ENCODE assay signal across 8 cellular contexts in the genomic region with DNA sequence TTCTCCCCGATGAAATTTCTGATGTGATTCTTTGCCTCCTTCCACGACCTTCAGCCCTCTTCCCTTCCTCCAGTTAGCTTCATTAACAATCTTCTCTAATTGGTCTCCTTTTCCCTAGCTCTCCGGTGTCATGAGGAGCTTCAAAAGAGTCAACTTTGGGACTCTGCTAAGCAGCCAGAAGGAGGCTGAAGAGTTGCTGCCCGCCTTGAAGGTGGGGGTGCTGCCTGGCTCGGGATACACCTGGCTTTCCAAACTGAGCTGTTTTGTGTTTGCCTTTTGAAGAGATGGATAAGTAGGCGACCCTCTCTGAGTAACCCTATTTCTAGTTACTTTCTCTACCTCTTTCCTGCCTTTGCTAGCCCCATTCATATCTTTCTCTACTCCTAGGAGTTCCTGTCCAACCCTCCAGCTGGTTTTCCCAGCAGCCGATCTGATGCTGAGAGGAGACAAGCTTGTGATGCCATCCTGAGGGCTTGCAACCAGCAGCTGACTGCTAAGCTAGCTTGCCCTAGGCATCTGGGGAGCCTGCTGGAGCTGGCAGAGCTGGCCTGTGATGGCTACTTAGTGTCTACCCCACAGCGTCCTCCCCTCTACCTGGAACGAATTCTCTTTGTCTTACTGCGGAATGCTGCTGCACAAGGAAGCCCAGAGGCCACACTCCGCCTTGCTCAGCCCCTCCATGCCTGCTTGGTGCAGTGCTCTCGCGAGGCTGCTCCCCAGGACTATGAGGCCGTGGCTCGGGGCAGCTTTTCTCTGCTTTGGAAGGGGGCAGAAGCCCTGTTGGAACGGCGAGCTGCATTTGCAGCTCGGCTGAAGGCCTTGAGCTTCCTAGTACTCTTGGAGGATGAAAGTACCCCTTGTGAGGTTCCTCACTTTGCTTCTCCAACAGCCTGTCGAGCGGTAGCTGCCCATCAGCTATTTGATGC. TPM values are rescaled to one million over a fixed set of nuclear protein-coding genes. Genes with fewer than 3 reads are reported as not detected.
DNase-seq lines count a peak whose midpoint lies in the region; ATAC-seq and TF ChIP-seq lines count a peak whose summit lies in the region.

No MANE protein-coding gene starts in this region.

- H3K27ac Mint-ChIP-seq in activated CD4-positive, alpha-beta T cell treated with anti-CD3 and anti-CD28 coated beads, Interleukin-2, amount 10 ng/mL, durations not matched to agents 7 days and 5 days: peak overlapping the region; percentile 97
- H3K27ac Mint-ChIP-seq in stimulated activated naive B cell treated with anti-CD40 and anti-IgM and Interleukin-4, amounts not matched to agents 10 μg/mL and 1 μg/mL and 100 μg/mL, for 72 hours: peak overlapping the region; percentile 97

- H2AFZ ChIP-seq in SU-DHL-6 (ENCODE audit: low read depth, low read length, severe bottlenecking): peak overlapping the region; percentile 66

- peaks cover 27% of the 10 kb centered on the region for H3K79me2 ChIP-seq in SU-DHL-6 (ENCODE audit: insufficient read depth, low read length)

- H3K36me3 Mint-ChIP-seq in activated CD4-positive, alpha-beta T cell treated with anti-CD3 and anti-CD28 coated beads, Interleukin-2, amount 10 ng/mL, durations not matched to agents 7 days and 5 days (ENCODE audit: low read depth): peaks cover 42% of the 10 kb centered on the region
- peaks cover 16 to 20% of the 10 kb centered on the region in 2 donors for H3K36me3 Mint-ChIP-seq in stimulated activated naive B cell treated with anti-CD40 and anti-IgM and Interleukin-4, amounts not matched to agents 10 μg/mL and 1 μg/mL and 100 μg/mL, for 72 hours

- H3K36me3 ChIP-seq in SU-DHL-6 (ENCODE audit: low read length): peaks cover 5% of the 10 kb centered on the region; the same call in 1 of the 2 replicates

- no peaks in the 10 kb centered on the region for H3K27me3 Mint-ChIP-seq in activated CD4-positive, alpha-beta T cell treated with anti-CD3 and anti-CD28 coated beads, Interleukin-2, amount 10 ng/mL, durations not matched to agents 7 days and 5 days
- no peaks in the 10 kb centered on the region for H3K27me3 Mint-ChIP-seq in stimulated activated naive B cell treated with anti-CD40 and anti-IgM and Interleukin-4, amounts not matched to agents 10 μg/mL and 1 μg/mL and 100 μg/mL, for 72 hours

- no peak for TF ChIP-seq CTCF in SU-DHL-6 (IDR thresholded peaks at IDR 0.05; ENCODE audit: insufficient read depth, low read length, poor library complexity, severe bottlenecking)

- H3K27ac ChIP-seq in SU-DHL-6 (ENCODE audit: low read depth, low read length) (peak overlapping the region; percentile 71), right cardiac atrium (ENCODE audit: low read length) (no peak overlapping the region)

- intact Hi-C loops in right cardiac atrium (cut with DNase I): no loop called here

- WGBS in right cardiac atrium: 59% methylated on average over 20 of the region's 20 CpGs

- H4K20me1 ChIP-seq in SU-DHL-6 (ENCODE audit: low read depth, low read length): no peaks in the 10 kb centered on the region

- CTCF ChIA-PET in activated CD4-positive, alpha-beta T cell treated with anti-CD3 and anti-CD28 coated beads, Interleukin-2, amount 10 ng/mL, durations not matched to agents 7 days and 5 days (lab: Charles Lee): interaction anchor here (0.7 to 8.0 kb wide), 25 partner anchors 9 to 240 kb away, joined by 3 to 117 read pairs (median 4); a partner anchor contains a TSS

- no peaks in the 10 kb centered on the region for H3K9me3 ChIP-seq in SU-DHL-6 (ENCODE audit: insufficient read depth, low read length)
- no peaks in the 10 kb centered on the region for H3K9me3 ChIP-seq in right cardiac atrium (ENCODE audit: control insufficient read depth, low read length)

- ATAC-seq in right cardiac atrium (no peak), GM19351 (IDR thresholded peaks at IDR 0.05; ENCODE audit: unreplicated experiment) (no peak), GM21381 (IDR thresholded peaks at IDR 0.05; ENCODE audit: unreplicated experiment) (no peak)
- ATAC-seq in stimulated activated naive B cell treated with anti-CD40 and anti-IgM and Interleukin-4, amounts not matched to agents 10 μg/mL and 1 μg/mL and 100 μg/mL, for 72 hours (replicated peaks): peak in 1 of 2 donors; percentile 7

- no peaks in the 10 kb centered on the region for H3F3A ChIP-seq in SU-DHL-6 (ENCODE audit: insufficient read depth)

- H3K27me3 ChIP-seq in SU-DHL-6 (ENCODE audit: low read length): no peaks in the 10 kb centered on the region
- no peaks in the 10 kb centered on the region for H3K27me3 ChIP-seq in right cardiac atrium (ENCODE audit: control insufficient read depth, insufficient read depth)

- no peaks in the 10 kb centered on the region for H3K9me3 Mint-ChIP-seq in activated CD4-positive, alpha-beta T cell treated with anti-CD3 and anti-CD28 coated beads, Interleukin-2, amount 10 ng/mL, durations not matched to agents 7 days and 5 days
- no peaks in the 10 kb centered on the region for H3K9me3 Mint-ChIP-seq in stimulated activated naive B cell treated with anti-CD40 and anti-IgM and Interleukin-4, amounts not matched to agents 10 μg/mL and 1 μg/mL and 100 μg/mL, for 72 hours

- no peak for DNase-seq in activated CD4-positive, alpha-beta T cell treated with anti-CD3 and anti-CD28 coated beads, Interleukin-2, amount 10 ng/mL, durations not matched to agents 7 days and 5 days
- no peak for DNase-seq in activated CD4-positive, alpha-beta T cell treated with anti-CD3 and anti-CD28 coated beads for 4 hours
- DNase-seq in right cardiac atrium (no peak), HK-2 (ENCODE audit: unreplicated experiment) (no peak)
- DNase-seq in stimulated activated naive B cell treated with anti-CD40 and anti-IgM and Interleukin-4, amounts not matched to agents 10 μg/mL and 1 μg/mL and 100 μg/mL, for 72 hours: no peak

- H3K4me1 ChIP-seq in right cardiac atrium (ENCODE audit: control insufficient read depth, insufficient read depth, low read length): no peaks in the 10 kb centered on the region

- peak overlapping the region; percentile 99 for H3K4me3 Mint-ChIP-seq in activated CD4-positive, alpha-beta T cell treated with anti-CD3 and anti-CD28 coated beads, Interleukin-2, amount 10 ng/mL, durations not matched to agents 7 days and 5 days
- H3K4me3 Mint-ChIP-seq in stimulated activated naive B cell treated with anti-CD40 and anti-IgM and Interleukin-4, amounts not matched to agents 10 μg/mL and 1 μg/mL and 100 μg/mL, for 72 hours: peak overlapping the region; percentile 94 to 98

- peak overlapping the region; percentile 83 for H3K4me2 ChIP-seq in SU-DHL-6 (ENCODE audit: low read depth, low read length, poor library complexity, severe bottlenecking)

- H3K9ac ChIP-seq in SU-DHL-6 (ENCODE audit: low read length): peak overlapping the region; percentile 78

- H3K4me3 ChIP-seq in SU-DHL-6 (ENCODE audit: insufficient read depth, low read length, poor library complexity, severe bottlenecking) (peak overlapping the region; percentile 93), right cardiac atrium (ENCODE audit: low read length) (peak overlapping the region; percentile 49)

- POLR2A ChIA-PET in activated CD4-positive, alpha-beta T cell treated with anti-CD3 and anti-CD28 coated beads, Interleukin-2, amount 10 ng/mL, durations not matched to agents 7 days and 5 days (lab: Charles Lee): interaction anchor here (0.6 to 1.5 kb wide), 3 partner anchors 9 to 49 kb away, joined by 3 read pairs; no protein-coding TSS in a partner anchor

- H3K4me1 Mint-ChIP-seq in activated CD4-positive, alpha-beta T cell treated with anti-CD3 and anti-CD28 coated beads, Interleukin-2, amount 10 ng/mL, durations not matched to agents 7 days and 5 days: peaks cover 53% of the 10 kb centered on the region
- peaks cover 25 to 45% of the 10 kb centered on the region in 2 donors for H3K4me1 Mint-ChIP-seq in stimulated activated naive B cell treated with anti-CD40 and anti-IgM and Interleukin-4, amounts not matched to agents 10 μg/mL and 1 μg/mL and 100 μg/mL, for 72 hours

- H3K9me2 ChIP-seq in SU-DHL-6 (replicated peaks; ENCODE audit: insufficient read depth, low read length): no peaks in the 10 kb centered on the region

RNA-seq across cellular contexts. Expression of a gene that starts 0.8 kb away (rescaled TPM):
- 100 to 1,000 TPM; 107 to 125 TPM for total RNA-seq in activated CD4-positive, alpha-beta T cell treated with anti-CD3 and anti-CD28 coated beads, Interleukin-2, amount 10 ng/mL, durations not matched to agents 7 days and 5 days
- total RNA-seq in right cardiac atrium: 1 to 10 TPM in 1 of 4 donors, under 1 TPM in 3; 0.23 to 1.2 (median 0.40) TPM
- 0.11 TPM for polyA plus RNA-seq in right cardiac atrium

RNA-seq across cellular contexts. Expression of a gene that starts 26.4 kb away (rescaled TPM):
- total RNA-seq in activated CD4-positive, alpha-beta T cell treated with anti-CD3 and anti-CD28 coated beads, Interleukin-2, amount 10 ng/mL, durations not matched to agents 7 days and 5 days: 100 to 1,000 TPM; 305 to 335 TPM
- 100 to 1,000 TPM; 355 to 443 (median 395) TPM for total RNA-seq in right cardiac atrium
- 764 TPM for polyA plus RNA-seq in right cardiac atrium

RNA-seq across cellular contexts. Expression of a gene that starts 30.6 kb away (rescaled TPM):
- 10 to 100 TPM; 47.9 to 56.4 TPM for total RNA-seq in activated CD4-positive, alpha-beta T cell treated with anti-CD3 and anti-CD28 coated beads, Interleukin-2, amount 10 ng/mL, durations not matched to agents 7 days and 5 days
- 10 to 100 TPM; 28.9 to 44.3 (median 38.1) TPM for total RNA-seq in right cardiac atrium
- polyA plus RNA-seq in right cardiac atrium: 37.3 TPM

RNA-seq across cellular contexts. Expression of a gene that starts 36.9 kb away (rescaled TPM):
- total RNA-seq in activated CD4-positive, alpha-beta T cell treated with anti-CD3 and anti-CD28 coated beads, Interleukin-2, amount 10 ng/mL, durations not matched to agents 7 days and 5 days: 10 to 100 TPM; 58.3 to 59.7 TPM
- total RNA-seq in right cardiac atrium: 10 to 100 TPM; 11.7 to 26.2 (median 23.4) TPM
- 10.5 TPM for polyA plus RNA-seq in right cardiac atrium

RNA-seq across cellular contexts. Expression of a gene that starts 52.5 kb away (rescaled TPM):
- 10 to 100 TPM; 59.1 to 63.0 TPM for total RNA-seq in activated CD4-positive, alpha-beta T cell treated with anti-CD3 and anti-CD28 coated beads, Interleukin-2, amount 10 ng/mL, durations not matched to agents 7 days and 5 days
- total RNA-seq in right cardiac atrium: 10 to 100 TPM; 30.5 to 48.9 (median 40.0) TPM
- polyA plus RNA-seq in right cardiac atrium: 31.3 TPM

Comparison
In these comparisons a context has a peak if more than half of its experiments do, and no peak if none do; other contexts are left out.
1. RNA of a gene that starts 0.8 kb away (total RNA-seq): 107 to 125 TPM in activated CD4-positive, alpha-beta T cell treated with anti-CD3 and anti-CD28 coated beads, Interleukin-2, amount 10 ng/mL, durations not matched to agents 7 days and 5 days; 0.23 to 1.2 TPM in right cardiac atrium; every median in the first group is over 10 times any median in the second.